Comparison of ENCODE assay signal across 8 cellular contexts in genomic region chr17:63698886-63699637, GRCh38. TPM values are rescaled to one million over a fixed set of nuclear protein-coding genes. Genes with fewer than 3 reads are reported as not detected.
A peak's percentile ranks its signal among the peaks of the same experiment; 100 is the strongest.
DNase-seq lines count a peak whose midpoint lies in the region; ATAC-seq and TF ChIP-seq lines count a peak whose summit lies in the region.

No MANE protein-coding gene starts in this region.

- H3K36me3 Mint-ChIP-seq in activated T-cell treated with anti-CD3 and anti-CD28 coated beads, Interleukin-2, amount 50 U/mL, for 4 hours (ENCODE audit: insufficient read depth): peaks cover 10% of the 10 kb centered on the region

- H3K9me2 ChIP-seq in OCI-LY7 (ENCODE audit: insufficient read depth, low read length): no peaks in the 10 kb centered on the region

- H3K9ac ChIP-seq in ES-I3 (ENCODE audit: low read depth, low read length) (peak overlapping the region; percentile 66), parathyroid adenoma (no peak overlapping the region)

- H3K27me3 ChIP-seq in HAP-1 (ENCODE audit: low read depth) (no peaks in the 10 kb centered on the region), gastroesophageal sphincter (no peaks in the 10 kb centered on the region), parathyroid adenoma (ENCODE audit: control insufficient read depth, insufficient read depth, low read length) (no peaks in the 10 kb centered on the region)

- H3K4me1 ChIP-seq in ES-I3 (ENCODE audit: insufficient read depth, low read length): peaks cover 27% of the 10 kb centered on the region; the same call in 1 of the 2 replicates
- H3K4me1 ChIP-seq in HAP-1: no peaks in the 10 kb centered on the region
- H3K4me1 ChIP-seq in OCI-LY7 (ENCODE audit: insufficient read depth, low read length, poor library complexity, severe bottlenecking): peaks cover 75% of the 10 kb centered on the region
- peaks cover 0 to 70% (median 19%) of the 10 kb centered on the region in 3 donors for H3K4me1 ChIP-seq in gastroesophageal sphincter
- peaks cover 4% of the 10 kb centered on the region for H3K4me1 ChIP-seq in parathyroid adenoma

- BruUV-seq in OCI-LY7 (replicated peaks; lab: Mats Ljungman, UMichigan): no TSS peak

- no CpG with 5 or more reads among the region's 45 CpGs for WGBS in gastroesophageal sphincter (ENCODE audit: low coverage in 1 of 2), 2 donors

- CTCF ChIA-PET in OCI-LY7 (lab: Charles Lee; ENCODE audit: unreplicated experiment): interaction anchor here (0.6 kb wide), 1 partner anchor 63 kb away, joined by 3 read pairs; no protein-coding TSS in a partner anchor

- in situ Hi-C loops in HAP-1 (cut with MboI; ENCODE audit: low sequenced_read_pairs): no loop called here

- no peaks in the 10 kb centered on the region for H3K27me3 Mint-ChIP-seq in activated T-cell treated with anti-CD3 and anti-CD28 coated beads, Interleukin-2, amount 50 U/mL, for 4 hours (ENCODE audit: low read depth)

- H3K36me3 ChIP-seq in ES-I3 (ENCODE audit: insufficient read depth, low read length): peaks cover 3% of the 10 kb centered on the region; the same call in 1 of the 2 replicates
- peaks cover 15% of the 10 kb centered on the region for H3K36me3 ChIP-seq in HAP-1 (replicated peaks)
- peaks cover 64% of the 10 kb centered on the region for H3K36me3 ChIP-seq in OCI-LY7 (ENCODE audit: insufficient read depth, low read length)
- peaks cover 0 to 30% of the 10 kb centered on the region in 2 donors for H3K36me3 ChIP-seq in gastroesophageal sphincter
- H3K36me3 ChIP-seq in parathyroid adenoma (ENCODE audit: control insufficient read depth, insufficient read depth, low read length): no peaks in the 10 kb centered on the region

- ATAC-seq in activated T-cell treated with anti-CD3 and anti-CD28 coated beads, Interleukin-2, amount 50 U/mL, for 4 hours: peak; percentile 17 to 20
- ATAC-seq in gastroesophageal sphincter: no peak

- H3K9me3 ChIP-seq in ES-I3 (ENCODE audit: control insufficient read depth, insufficient read depth, low read length) (no peaks in the 10 kb centered on the region), HAP-1 (no peaks in the 10 kb centered on the region), OCI-LY7 (ENCODE audit: low read length) (no peaks in the 10 kb centered on the region), gastroesophageal sphincter (no peaks in the 10 kb centered on the region), parathyroid adenoma (ENCODE audit: control insufficient read depth, low read length) (no peaks in the 10 kb centered on the region)

- H3K79me2 ChIP-seq in OCI-LY7 (ENCODE audit: insufficient read depth, low read depth, low read length) (peaks cover 52% of the 10 kb centered on the region), parathyroid adenoma (no peaks in the 10 kb centered on the region)

- H3K27ac ChIP-seq in OCI-LY7 (ENCODE audit: low read depth, low read length, poor library complexity, severe bottlenecking) (peak overlapping the region; percentile 95), gastroesophageal sphincter (peak overlapping the region in 3 of 4 donors; percentile 76 to 78 (median 77)), parathyroid adenoma (peak overlapping the region; percentile 13)

- no peak for TF ChIP-seq POLR2A in gastroesophageal sphincter (IDR thresholded peaks at IDR 0.05)

- H3K4me3 Mint-ChIP-seq in activated T-cell treated with anti-CD3 and anti-CD28 coated beads, Interleukin-2, amount 50 U/mL, for 4 hours: peak overlapping the region; percentile 82

- peaks cover 75% of the 10 kb centered on the region for H3K4me1 Mint-ChIP-seq in activated T-cell treated with anti-CD3 and anti-CD28 coated beads, Interleukin-2, amount 50 U/mL, for 4 hours (ENCODE audit: low read depth)

- H2AFZ ChIP-seq in OCI-LY7 (ENCODE audit: low read length) (no peak overlapping the region), parathyroid adenoma (peak overlapping the region; percentile 65)

- TF ChIP-seq CTCF in OCI-LY7 (conservative IDR thresholded peaks at IDR 0.05; ENCODE audit: low read length): no peak
- TF ChIP-seq CTCF in gastroesophageal sphincter (IDR thresholded peaks at IDR 0.05): no peak
- no peak for TF ChIP-seq CTCF in parathyroid adenoma (IDR thresholded peaks at IDR 0.05)

- TF ChIP-seq EP300 in gastroesophageal sphincter (IDR thresholded peaks at IDR 0.05): no peak

- DNase-seq in HAP-1 (ENCODE audit: low spot score in 2 of 2) (peak; percentile 20 to 58), OCI-LY7 (ENCODE audit: low spot score) (peak; percentile 95), ureter (ENCODE audit: low spot score) (peak; percentile 67), HK-2 (ENCODE audit: unreplicated experiment) (no peak)
- peak; percentile 79 for DNase-seq in activated T-cell treated with anti-CD3 and anti-CD28 coated beads, Interleukin-2, amount 50 U/mL, for 4 hours

- no peaks in the 10 kb centered on the region for H3K9me3 Mint-ChIP-seq in activated T-cell treated with anti-CD3 and anti-CD28 coated beads, Interleukin-2, amount 50 U/mL, for 4 hours

- intact Hi-C loops in OCI-LY7 (cut with micrococcal nuclease; ENCODE audit: unreplicated experiment): loop anchor here (1.0 to 5.0 kb wide), 8 partner anchors 42 to 272 kb away; partner anchors contain the start of genes CCDC47, CD79B, DCAF7 and MAP3K3

- peaks cover 16% of the 10 kb centered on the region; the same call in 1 of the 2 replicates for H4K20me1 ChIP-seq in OCI-LY7 (ENCODE audit: insufficient read depth, low read length)

- H3K4me3 ChIP-seq in HAP-1: peak overlapping the region; percentile 48
- H3K4me3 ChIP-seq in OCI-LY7 (ENCODE audit: low read depth, low read length, poor library complexity, severe bottlenecking): peak overlapping the region; percentile 89
- H3K4me3 ChIP-seq in gastroesophageal sphincter: peak overlapping the region; percentile 26 to 72
- peak overlapping the region; percentile 31 for H3K4me3 ChIP-seq in parathyroid adenoma (ENCODE audit: low read depth, low read length)

- POLR2A ChIA-PET in OCI-LY7 (lab: Charles Lee): interaction anchor here (0.7 to 1.5 kb wide), 6 partner anchors 17 to 129 kb away, joined by 3 to 7 read pairs (median 4); no protein-coding TSS in a partner anchor

- H3K4me2 ChIP-seq in OCI-LY7 (ENCODE audit: low read length) (peak overlapping the region; percentile 99), parathyroid adenoma (ENCODE audit: low read length) (peak overlapping the region; percentile 51)

RNA-seq across cellular contexts. Expression of gene LIMD2, which starts 0.9 kb away (rescaled TPM):
- 406 and 428 TPM in 2 replicates for total RNA-seq in OCI-LY7 (2014; rRNA removed; shearing (Covaris generic))
- total RNA-seq in OCI-LY7 (2022) (286 and 306 TPM in 2 replicates), gastroesophageal sphincter (10 to 100 TPM in 1 of 4 donors, 1 to 10 TPM in 3; 2.3 to 11.0 (median 6.7) TPM), ureter (13.8 TPM)
- total RNA-seq in activated T-cell treated with anti-CD3 and anti-CD28 coated beads, Interleukin-2, amount 50 U/mL, for 4 hours: 100 to 1,000 TPM; 119 to 169 (median 146) TPM

RNA-seq across cellular contexts. Expression of gene STRADA, which starts 42.5 kb away (rescaled TPM):
- 31.9 and 37.2 TPM in 2 replicates for total RNA-seq in OCI-LY7 (2014; rRNA removed; shearing (Covaris generic))
- total RNA-seq in OCI-LY7 (2022) (68.0 and 80.3 TPM in 2 replicates), gastroesophageal sphincter (10 to 100 TPM; 14.4 to 39.1 (median 23.3) TPM), ureter (58.6 TPM)
- total RNA-seq in activated T-cell treated with anti-CD3 and anti-CD28 coated beads, Interleukin-2, amount 50 U/mL, for 4 hours: 10 to 100 TPM; 35.8 to 37.7 (median 35.9) TPM

Comparison
In these comparisons a context has a peak if more than half of its experiments do, and no peak if none do; other contexts are left out.
1. H3K4me3 ChIP-seq: peak in every context shown above with its lines; median percentile 89 in OCI-LY7; 49 in gastroesophageal sphincter; 48 in HAP-1; 31 in parathyroid adenoma.
2. H3K27ac ChIP-seq: peak in every context shown above with its lines; median percentile 95 in OCI-LY7; 77 in gastroesophageal sphincter; 13 in parathyroid adenoma.